Comparison of ENCODE assay signal across 1 cellular context in genomic region chr15:100717596-100717995, GRCh38.
TF ChIP-seq lines count a peak whose summit lies in the region.

No MANE protein-coding gene starts in this region.

TF ChIP-seq in IMR-90, 13 proteins besides CTCF, POLR2A, EP300 and RAD21:
- no peak for TF ChIP-seq USF2 (IDR thresholded peaks at IDR 0.05; ENCODE audit: low read depth, low read length)
- TF ChIP-seq FOS (IDR thresholded peaks at IDR 0.05; ENCODE audit: low read depth, low read length): no peak
